8 cellular contexts compared by ENCODE assay signal in the genomic region with DNA sequence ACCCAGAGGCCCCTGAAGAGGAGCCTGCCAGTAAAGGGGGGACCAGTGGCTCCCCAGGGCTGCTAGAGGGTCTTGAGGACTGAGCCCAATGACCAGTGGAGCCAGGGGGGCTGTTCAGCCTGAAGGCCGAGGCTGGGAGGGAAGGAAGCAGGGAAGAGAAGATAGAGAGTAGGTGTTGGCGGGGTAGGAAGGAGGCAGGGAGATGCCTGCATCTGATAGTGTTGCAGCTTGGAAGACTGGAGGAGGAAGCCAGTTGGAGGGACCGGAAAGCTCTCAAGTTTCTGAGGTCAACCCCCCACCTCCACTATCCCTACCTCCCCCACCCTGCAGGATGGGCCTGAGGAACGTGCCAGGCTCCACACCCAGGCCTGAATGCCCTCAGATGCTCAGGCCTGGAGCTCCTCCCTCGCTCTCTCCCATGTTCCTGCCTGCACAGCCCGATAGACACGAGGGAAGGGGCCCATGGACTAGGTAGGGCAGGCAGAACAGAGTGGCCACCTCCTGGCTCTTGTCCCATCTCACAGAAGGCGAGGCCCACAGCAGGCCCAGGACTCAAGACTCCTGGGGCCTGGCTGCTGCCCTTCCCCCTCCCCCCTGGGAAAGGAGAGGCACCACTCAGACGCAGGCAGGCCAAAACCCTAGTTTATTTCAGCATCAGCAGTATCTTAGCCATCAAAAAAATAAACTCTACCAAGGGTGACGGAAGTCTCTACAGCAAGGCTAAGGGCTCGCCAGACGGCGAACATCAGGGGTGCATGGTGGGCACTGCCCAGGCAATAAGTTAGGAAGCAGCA. TPM values are rescaled to one million over a fixed set of nuclear protein-coding genes. Genes with fewer than 3 reads are reported as not detected.
DNase-seq lines count a peak whose midpoint lies in the region; ATAC-seq, FAIRE-seq and TF ChIP-seq lines count a peak whose summit lies in the region.
"Had no signal": no experiment of that assay in that cellular context is flagged by ENCODE, and none has a peak within 500 bp of the region (broad histone marks: within the 10 kb centered on the region; RNA-seq: fewer than 3 reads in every experiment).

No MANE protein-coding gene starts in this region.

- H3K4me3 Mint-ChIP-seq in activated CD8-positive, alpha-beta T cell treated with anti-CD3 and anti-CD28 coated beads for 36 hours: no peak overlapping the region

- H3K36me3 Mint-ChIP-seq in activated CD8-positive, alpha-beta T cell treated with anti-CD3 and anti-CD28 coated beads for 36 hours (ENCODE audit: low read depth): no peaks in the 10 kb centered on the region

- FAIRE-seq in GM12891 (lab: Jason Lieb, UNC): peak; percentile 55

- POLR2A ChIA-PET in activated CD8-positive, alpha-beta T cell treated with anti-CD3 and anti-CD28 coated beads for 36 hours (lab: Charles Lee): interaction anchor here (0.5 to 1.6 kb wide), 4 partner anchors 15 to 50 kb away, joined by 3 to 6 read pairs (median 4); no protein-coding TSS in a partner anchor

- H3K36me3 ChIP-seq in sigmoid colon: peaks cover 5 to 12% (median 11%) of the 10 kb centered on the region in 4 donors
- H3K36me3 ChIP-seq: SJSA1 had no signal

- no peaks in the 10 kb centered on the region for H3K9me3 Mint-ChIP-seq in activated CD8-positive, alpha-beta T cell treated with anti-CD3 and anti-CD28 coated beads for 36 hours

- H3K27me3 Mint-ChIP-seq in activated CD8-positive, alpha-beta T cell treated with anti-CD3 and anti-CD28 coated beads for 36 hours: peaks cover 11% of the 10 kb centered on the region

- peaks cover 0 to 50% (median 45%) of the 10 kb centered on the region in 4 donors for H3K4me1 ChIP-seq in sigmoid colon

- ATAC-seq in HG02610 (IDR thresholded peaks at IDR 0.05; ENCODE audit: unreplicated experiment): no peak
- no peak for ATAC-seq in activated CD8-positive, alpha-beta T cell treated with anti-CD3 and anti-CD28 coated beads for 36 hours
- ATAC-seq in HG03175 (IDR thresholded peaks at IDR 0.05; ENCODE audit: unreplicated experiment): no peak

- TF ChIP-seq CTCF in sigmoid colon (IDR thresholded peaks at IDR 0.05): no peak
- TF ChIP-seq CTCF in activated CD8-positive, alpha-beta T cell treated with anti-CD3 and anti-CD28 coated beads for 36 hours (IDR thresholded peaks at IDR 0.05): no peak

- H3K27ac Mint-ChIP-seq in activated CD8-positive, alpha-beta T cell treated with anti-CD3 and anti-CD28 coated beads for 36 hours: no peak overlapping the region

- no peaks in the 10 kb centered on the region for H3K9me3 ChIP-seq in sigmoid colon
- H3K9me3 ChIP-seq: SJSA1 had no signal

- TF ChIP-seq POLR2A in GM12891 (IDR thresholded peaks at IDR 0.05; ENCODE audit: low read depth, low read length) (no peak), sigmoid colon (IDR thresholded peaks at IDR 0.05) (no peak)

- H3K4me1 Mint-ChIP-seq in activated CD8-positive, alpha-beta T cell treated with anti-CD3 and anti-CD28 coated beads for 36 hours (ENCODE audit: low read depth): peaks cover 10% of the 10 kb centered on the region

- intact Hi-C loops in sigmoid colon (cut with DNase I): no loop called here
- intact Hi-C loops in activated CD8-positive, alpha-beta T cell treated with anti-CD3 and anti-CD28 coated beads for 36 hours (cut with micrococcal nuclease): no loop called here

- CTCF ChIA-PET in activated CD8-positive, alpha-beta T cell treated with anti-CD3 and anti-CD28 coated beads for 36 hours (lab: Charles Lee): interaction anchor here (0.6 to 2.9 kb wide), 31 partner anchors 10 to 389 kb away, joined by 3 to 31 read pairs (median 5); partner anchors contain the start of genes BAG5 and TRMT61A

- H3K27ac ChIP-seq in sigmoid colon: peak overlapping the region; percentile 86 to 98 (median 93)
- H3K27ac ChIP-seq: SJSA1 had no signal

- WGBS in sigmoid colon, 2 donors: 47 to 51% methylated on average over 13 of the region's 13 CpGs

- DNase-seq in GM12891 (ENCODE audit: insufficient read length, low spot score) (no peak), OCI-M2 (lab: John Stamatoyannopoulos, UW; ENCODE audit: unreplicated experiment) (peak; percentile 72), fibroblast of gingiva (ENCODE audit: low read depth) (peak; percentile 36), sigmoid colon (peak; percentile 76)
- no peak for DNase-seq in activated CD8-positive, alpha-beta T cell treated with anti-CD3 and anti-CD28 coated beads for 36 hours

- no peak for TF ChIP-seq EP300 in sigmoid colon (IDR thresholded peaks at IDR 0.05)

- no peak overlapping the region for H3K4me3 ChIP-seq in sigmoid colon
- H3K4me3 ChIP-seq: SJSA1 had no signal

- no peaks in the 10 kb centered on the region for H3K27me3 ChIP-seq in sigmoid colon

TF ChIP-seq in GM12891, 5 proteins besides CTCF, POLR2A, EP300 and RAD21:
- TF ChIP-seq TAF1 (IDR thresholded peaks at IDR 0.05; ENCODE audit: low read depth, low read length) (no peak), PAX5 (IDR thresholded peaks at IDR 0.05; ENCODE audit: insufficient read depth, low read length, severe bottlenecking) (no peak), SPI1 (IDR thresholded peaks at IDR 0.05; ENCODE audit: low read depth, low read length) (no peak), POLR2AphosphoS5 (IDR thresholded peaks at IDR 0.05; ENCODE audit: low read depth, low read length) (no peak), POU2F2 (IDR thresholded peaks at IDR 0.05; ENCODE audit: low read depth, low read length) (no peak)

RNA-seq across cellular contexts. Expression of gene CKB, which starts 3.4 kb away (rescaled TPM):
- polyA plus RNA-seq in GM12891 (2012; ENCODE audit: low read depth, missing spikeins): 44.2 TPM
- total RNA-seq in sigmoid colon: 1,000 to 10,000 TPM; 1,303 to 1,696 (median 1,494) TPM
- 1,000 to 10,000 TPM in 2 of 3 donors, 100 to 1,000 TPM in 1; 905 to 2,176 (median 1,086) TPM for polyA plus RNA-seq in sigmoid colon
- total RNA-seq in activated CD8-positive, alpha-beta T cell treated with anti-CD3 and anti-CD28 coated beads for 36 hours: 1 to 10 TPM; 5.8 to 9.1 TPM

RNA-seq across cellular contexts. Expression of gene TRMT61A, which starts 9.8 kb away (rescaled TPM):
- 5.1 TPM for polyA plus RNA-seq in GM12891 (2012; ENCODE audit: low read depth, missing spikeins)
- total RNA-seq in sigmoid colon: 10 to 100 TPM; 20.2 to 27.2 (median 22.7) TPM
- 10 to 100 TPM in 1 of 3 donors, 1 to 10 TPM in 2; 4.2 to 18.1 (median 8.4) TPM for polyA plus RNA-seq in sigmoid colon
- total RNA-seq in activated CD8-positive, alpha-beta T cell treated with anti-CD3 and anti-CD28 coated beads for 36 hours: 1 to 10 TPM; 9.9 TPM

RNA-seq across cellular contexts. Expression of gene BAG5, which starts 43.2 kb away (rescaled TPM):
- 9.3 TPM for polyA plus RNA-seq in GM12891 (2012; ENCODE audit: low read depth, missing spikeins)
- total RNA-seq in sigmoid colon: 10 to 100 TPM; 18.6 to 27.1 (median 24.9) TPM
- 10 to 100 TPM; 13.2 to 15.6 (median 14.6) TPM for polyA plus RNA-seq in sigmoid colon
- total RNA-seq in activated CD8-positive, alpha-beta T cell treated with anti-CD3 and anti-CD28 coated beads for 36 hours: 10 to 100 TPM; 28.8 to 29.6 TPM

RNA-seq across cellular contexts. Expression of gene COA8, which starts 43.5 kb away (rescaled TPM):
- polyA plus RNA-seq in GM12891 (2012; ENCODE audit: low read depth, missing spikeins): 50.7 TPM
- total RNA-seq in sigmoid colon: 10 to 100 TPM; 35.7 to 39.0 (median 37.5) TPM
- 10 to 100 TPM; 33.9 to 67.3 (median 65.7) TPM for polyA plus RNA-seq in sigmoid colon
- 10 to 100 TPM; 40.3 to 45.6 TPM for total RNA-seq in activated CD8-positive, alpha-beta T cell treated with anti-CD3 and anti-CD28 coated beads for 36 hours

Comparison
In these comparisons a context has a peak if more than half of its experiments do, and no peak if none do; other contexts are left out.
1. DNase-seq: peak in OCI-M2 (single experiment), fibroblast of gingiva (single experiment) and sigmoid colon (single experiment); none in GM12891 (single experiment) and activated CD8-positive, alpha-beta T cell treated with anti-CD3 and anti-CD28 coated beads for 36 hours (single experiment).
2. RNA of gene CKB, which starts 3.4 kb away (total RNA-seq): 1,303 to 1,696 TPM in sigmoid colon; 5.8 to 9.1 TPM in activated CD8-positive, alpha-beta T cell treated with anti-CD3 and anti-CD28 coated beads for 36 hours; every median in the first group is over 100 times any median in the second.